ENCODE assay signal across 29 cellular contexts in genomic region chr6:119174085-119174445, GRCh38.
"Had no signal": no experiment of that assay in that cellular context is flagged by ENCODE, and none has a peak within 500 bp of the region (broad histone marks: within the 10 kb centered on the region; RNA-seq: fewer than 3 reads in every experiment).

No MANE protein-coding gene starts in this region.

- H3K4me3 Mint-ChIP-seq: activated CD4-positive, alpha-beta T cell treated with anti-CD3 and anti-CD28 coated beads for 36 hours; activated CD4-positive, alpha-beta T cell treated with anti-CD3 and anti-CD28 coated beads, Interleukin-2, amount 10 ng/mL, durations not matched to agents 7 days and 5 days; activated CD8-positive, alpha-beta T cell treated with anti-CD3 and anti-CD28 coated beads, Interleukin-2, amount 10 ng/mL, durations not matched to agents 7 days and 5 days; activated naive CD4-positive, alpha-beta T cell treated with anti-CD3 and anti-CD28 coated beads, Interleukin-2, amount 50 U/mL, for 24 hours; activated naive CD8-positive, alpha-beta T cell treated with anti-CD3 and anti-CD28 coated beads, Interleukin-2, amount 10 ng/mL, durations not matched to agents 7 days and 5 days; activated T-cell treated with anti-CD3 and anti-CD28 coated beads, Interleukin-2, amount 50 U/mL, for 24 hours; T-helper 2 cell treated with Interferon-gamma antibody and Interleukin-4, amounts not matched to agents 5 μg/mL and 100 μg/mL, for 36 hours had no signal

- H3K27ac Mint-ChIP-seq: activated CD4-positive, alpha-beta T cell treated with anti-CD3 and anti-CD28 coated beads for 36 hours; activated CD4-positive, alpha-beta T cell treated with anti-CD3 and anti-CD28 coated beads, Interleukin-2, amount 10 ng/mL, durations not matched to agents 7 days and 5 days; activated CD8-positive, alpha-beta T cell treated with anti-CD3 and anti-CD28 coated beads, Interleukin-2, amount 10 ng/mL, durations not matched to agents 7 days and 5 days; activated naive CD4-positive, alpha-beta T cell treated with anti-CD3 and anti-CD28 coated beads, Interleukin-2, amount 50 U/mL, for 24 hours; activated naive CD8-positive, alpha-beta T cell treated with anti-CD3 and anti-CD28 coated beads, Interleukin-2, amount 10 ng/mL, durations not matched to agents 7 days and 5 days; activated T-cell treated with anti-CD3 and anti-CD28 coated beads, Interleukin-2, amount 50 U/mL, for 24 hours; activated T-helper 2 cell treated with anti-CD3 and anti-CD28 coated beads, Interferon-gamma antibody, Interleukin-2, Interleukin-4, amounts not matched to agents 10 μg/mL and 5 μg/mL and 100 μg/mL, durations not matched to agents 14 hours and 24 hours and 36 hours; T-helper 2 cell treated with Interferon-gamma antibody and Interleukin-4, amounts not matched to agents 5 μg/mL and 100 μg/mL, for 36 hours had no signal

- H3K36me3 Mint-ChIP-seq: activated naive CD4-positive, alpha-beta T cell treated with anti-CD3 and anti-CD28 coated beads, Interleukin-2, amount 50 U/mL, for 24 hours had no signal

- H3K36me3 ChIP-seq: ascending aorta had no signal

- FAIRE-seq: RCC 7860, TTC549 had no signal

- H3K27ac ChIP-seq: ascending aorta, PC-9, RWPE1 had no signal

- H3K27me3 ChIP-seq: ascending aorta had no signal

- H3K27me3 Mint-ChIP-seq: activated naive CD4-positive, alpha-beta T cell treated with anti-CD3 and anti-CD28 coated beads, Interleukin-2, amount 50 U/mL, for 24 hours; activated T-cell treated with anti-CD3 and anti-CD28 coated beads, Interleukin-2, amount 50 U/mL, for 24 hours had no signal

- H2AFZ ChIP-seq: PC-9 had no signal

- H3K4me3 ChIP-seq: ascending aorta, PC-9 had no signal

- H3K4me1 Mint-ChIP-seq: activated CD4-positive, alpha-beta T cell treated with anti-CD3 and anti-CD28 coated beads for 36 hours; activated naive CD4-positive, alpha-beta T cell treated with anti-CD3 and anti-CD28 coated beads, Interleukin-2, amount 50 U/mL, for 24 hours had no signal

- H3K9me3 Mint-ChIP-seq: activated CD4-positive, alpha-beta T cell treated with anti-CD3 and anti-CD28 coated beads, Interleukin-2, amount 10 ng/mL, durations not matched to agents 7 days and 5 days; activated naive CD4-positive, alpha-beta T cell treated with anti-CD3 and anti-CD28 coated beads, Interleukin-2, amount 50 U/mL, for 24 hours; activated naive CD8-positive, alpha-beta T cell treated with anti-CD3 and anti-CD28 coated beads, Interleukin-2, amount 10 ng/mL, durations not matched to agents 7 days and 5 days; activated T-cell treated with anti-CD3 and anti-CD28 coated beads, Interleukin-2, amount 50 U/mL, for 24 hours; activated T-helper 2 cell treated with anti-CD3 and anti-CD28 coated beads, Interferon-gamma antibody, Interleukin-2, Interleukin-4, amounts not matched to agents 10 μg/mL and 5 μg/mL and 100 μg/mL, durations not matched to agents 14 hours and 24 hours and 36 hours; T-helper 2 cell treated with Interferon-gamma antibody and Interleukin-4, amounts not matched to agents 5 μg/mL and 100 μg/mL, for 36 hours had no signal

- DNase-seq: activated CD4-positive, alpha-beta T cell treated with anti-CD3 and anti-CD28 coated beads for 36 hours; activated CD4-positive, alpha-beta T cell treated with anti-CD3 and anti-CD28 coated beads, Interleukin-2, amount 10 ng/mL, durations not matched to agents 7 days and 5 days; activated CD4-positive, alpha-beta T cell treated with anti-CD3 and anti-CD28 coated beads, Interleukin-2, amount 50 U/mL, for 48 hours; activated CD8-positive, alpha-beta T cell treated with anti-CD3 and anti-CD28 coated beads, Interleukin-2, amount 10 ng/mL, durations not matched to agents 7 days and 5 days; activated gamma-delta T cell; activated naive CD4-positive, alpha-beta T cell treated with Interleukin-2 at 50 U/mL for 16 hours; activated naive CD8-positive, alpha-beta T cell treated with anti-CD3 and anti-CD28 coated beads, Interleukin-2, amount 10 ng/mL, durations not matched to agents 7 days and 5 days; activated T-cell treated with anti-CD3 and anti-CD28 coated beads, Interleukin-2, amount 50 U/mL, for 24 hours; amygdala; Karpas-422; KBM-7; NCI-H1048; NCI-H1436 treated with DMSO at 0.1 percent for 48 hours; NCI-H1694 treated with DMSO at 0.1 percent for 48 hours; NCI-H345; NCI-H524 treated with DMSO at 0.1 percent for 48 hours; NCI-H748 treated with DMSO at 0.1 percent for 48 hours; NK-92 treated with Interleukin-12 subunit alpha and Interleukin-12 subunit beta, amount 100 ng/mL, for 24 hours; PC-9; SIG-M5 had no signal

- ATAC-seq: activated CD4-positive, alpha-beta T cell treated with anti-CD3 and anti-CD28 coated beads for 36 hours; activated CD4-positive, CD25-positive, alpha-beta regulatory T cell treated with anti-CD3 and anti-CD28 coated beads, Interleukin-2, amount 50 U/mL, for 24 hours; activated CD8-positive, alpha-beta T cell treated with anti-CD3 and anti-CD28 coated beads, Interleukin-2, amount 10 ng/mL, durations not matched to agents 7 days and 5 days; Right ventricle myocardium inferior had no signal

- H3K9me3 ChIP-seq: ascending aorta had no signal

- H3K4me2 ChIP-seq: PC-9 had no signal
